ENCODE assay signal across 19 cellular contexts in the genomic region with DNA sequence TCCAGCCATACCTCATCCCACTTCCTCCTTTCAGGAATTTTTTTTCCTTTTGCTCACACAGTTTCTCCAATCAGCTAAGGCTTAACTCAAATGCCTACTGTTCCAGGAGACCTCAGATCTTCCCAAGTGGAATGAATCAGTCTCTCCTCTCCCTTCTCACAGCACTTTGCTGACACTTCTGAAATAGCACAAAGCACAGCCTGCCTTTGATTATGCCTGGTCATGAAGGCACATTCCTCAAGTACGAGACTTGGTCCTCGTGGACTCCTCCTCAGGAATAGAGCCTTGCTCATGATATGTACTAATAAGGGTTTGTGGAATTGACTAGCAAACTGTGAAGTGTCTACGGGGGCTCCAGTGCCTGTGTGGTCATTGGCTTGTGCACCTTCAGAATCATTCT.
A peak's percentile ranks its signal among the peaks of the same experiment; 100 is the strongest.
DNase-seq lines count a peak whose midpoint lies in the region; FAIRE-seq and TF ChIP-seq lines count a peak whose summit lies in the region.
"Had no signal": no experiment of that assay in that cellular context is flagged by ENCODE, and none has a peak within 500 bp of the region (broad histone marks: within the 10 kb centered on the region; RNA-seq: fewer than 3 reads in every experiment).

No MANE protein-coding gene starts in this region.

- peak; percentile 24 for DNase-seq in HT1080 (ENCODE audit: low read depth)
- DNase-seq in bronchial epithelial cell (ENCODE audit: low read depth), result peak; percentile 61
- peak; percentile 54 for DNase-seq in kidney epithelial cell (ENCODE audit: low read depth)
- peak; percentile 18 for DNase-seq in stromal cell of bone marrow (ENCODE audit: low read depth)
- no peak for DNase-seq in COLO668 (lab: John Stamatoyannopoulos, UW; ENCODE audit: unreplicated experiment)
- DNase-seq in HUDEP-2 (lab: John Stamatoyannopoulos, UW; ENCODE audit: unreplicated experiment in 76 of 76), result no peak
- no peak for DNase-seq in vagina (ENCODE audit: extremely low spot score in 2 of 2)
- DNase-seq: C1 segment of cervical spinal cord, DMS 273 treated with DMSO at 0.1 percent for 48 hours, GF-D8, NCI-H1048, NCI-H524, PC-9 had no signal

- TF ChIP-seq CTCF in bronchial epithelial cell (IDR thresholded peaks at IDR 0.05; ENCODE audit: insufficient read depth, low read length, severe bottlenecking) (no peak), kidney epithelial cell (IDR thresholded peaks at IDR 0.05; ENCODE audit: insufficient read depth, low read length, poor library complexity, severe bottlenecking) (no peak), vagina (IDR thresholded peaks at IDR 0.05) (no peak)

- FAIRE-seq in bronchial epithelial cell (lab: Jason Lieb, UNC), result no peak
- FAIRE-seq: A549, GM12891, GM18507, HepG2 had no signal

- intact Hi-C loops in vagina (cut with DNase I), result no loop called here

- no peaks in the 10 kb centered on the region for H3K36me3 ChIP-seq in bronchial epithelial cell (ENCODE audit: control insufficient read depth, insufficient read depth, low read length)
- H3K36me3 ChIP-seq in kidney epithelial cell (ENCODE audit: control insufficient read depth, insufficient read depth, low read length), result no peaks in the 10 kb centered on the region
- no peaks in the 10 kb centered on the region for H3K36me3 ChIP-seq in vagina

- H3K4me3 ChIP-seq in bronchial epithelial cell (ENCODE audit: low read depth, low read length), result no peak overlapping the region
- no peak overlapping the region for H3K4me3 ChIP-seq in kidney epithelial cell (ENCODE audit: low read depth, low read length)
- H3K4me3 ChIP-seq in vagina, result no peak overlapping the region
- H3K4me3 ChIP-seq: A549, GM23338, PC-9 had no signal

- no peak overlapping the region for H3K27ac ChIP-seq in vagina
- H3K27ac ChIP-seq: A549, KMS-11, PC-9 had no signal

- TF ChIP-seq POLR2A in vagina (IDR thresholded peaks at IDR 0.05), result no peak

- no peaks in the 10 kb centered on the region for H3K4me1 ChIP-seq in vagina
- H3K4me1 ChIP-seq: A549 had no signal

- H3K27me3 ChIP-seq in bronchial epithelial cell (ENCODE audit: control insufficient read depth, insufficient read depth, low read length) (no peaks in the 10 kb centered on the region), kidney epithelial cell (ENCODE audit: control insufficient read depth, insufficient read depth, low read length) (peaks cover 5% of the 10 kb centered on the region), vagina (no peaks in the 10 kb centered on the region)

- H3K9me3 ChIP-seq in vagina, result no peaks in the 10 kb centered on the region
- H3K9me3 ChIP-seq: A549 had no signal

Comparison
In these comparisons a context has a peak if more than half of its experiments do, and no peak if none do; other contexts are left out.
1. DNase-seq: peak in HT1080 (single experiment), bronchial epithelial cell (single experiment), kidney epithelial cell (single experiment) and stromal cell of bone marrow (single experiment); none in COLO668 (single experiment), HUDEP-2 (0 of 76) and vagina (0 of 2).